17 cellular contexts compared by ENCODE assay signal in genomic region chr11:3816673-3817072, GRCh38. TPM values are rescaled to one million over a fixed set of nuclear protein-coding genes. Genes with fewer than 3 reads are reported as not detected.
DNase-seq lines count a peak whose midpoint lies in the region; ATAC-seq and TF ChIP-seq lines count a peak whose summit lies in the region.
"Had no signal": no experiment of that assay in that cellular context is flagged by ENCODE, and none has a peak within 500 bp of the region (broad histone marks: within the 10 kb centered on the region; RNA-seq: fewer than 3 reads in every experiment).

No MANE protein-coding gene starts in this region.

- ATAC-seq in left cardiac atrium (no peak), PC-3 (no peak; the same call in 1 of the 2 replicates), left lung (peak; percentile 59), GM18858 (IDR thresholded peaks at IDR 0.05; ENCODE audit: unreplicated experiment) (no peak), GM21526 (IDR thresholded peaks at IDR 0.05; ENCODE audit: low FRiP score, unreplicated experiment) (no peak)

- TF ChIP-seq POLR2A in thyroid gland (IDR thresholded peaks at IDR 0.05): no peak

- TF ChIP-seq CTCF in left ventricle myocardium inferior (IDR thresholded peaks at IDR 0.05; ENCODE audit: borderline replicate concordance): no peak
- no peak for TF ChIP-seq CTCF in PC-3 (conservative IDR thresholded peaks at IDR 0.05; ENCODE audit: low read depth, low read length)
- TF ChIP-seq CTCF in left lung (IDR thresholded peaks at IDR 0.05): no peak
- no peak for TF ChIP-seq CTCF in thyroid gland (IDR thresholded peaks at IDR 0.05)
- TF ChIP-seq CTCF in coronary artery (IDR thresholded peaks at IDR 0.05): no peak

- no peak overlapping the region for H3K9ac ChIP-seq in PC-3 (ENCODE audit: low read length)

- H3K4me2 ChIP-seq in PC-3 (ENCODE audit: low read length): no peak overlapping the region

- no peaks in the 10 kb centered on the region for H3K79me2 ChIP-seq in PC-3 (ENCODE audit: low read length)

- WGBS in thyroid gland, 2 donors: 54 to 75% methylated on average over 2 of the region's 2 CpGs

- H3K9me2 ChIP-seq in PC-3 (replicated peaks; ENCODE audit: low read length): no peaks in the 10 kb centered on the region

- no peaks in the 10 kb centered on the region for H3K27me3 ChIP-seq in left ventricle myocardium inferior (ENCODE audit: low read depth)
- H3K27me3 ChIP-seq in PC-3 (ENCODE audit: low read length): no peaks in the 10 kb centered on the region
- H3K27me3 ChIP-seq in left lung: no peaks in the 10 kb centered on the region
- H3K27me3 ChIP-seq in thyroid gland: no peaks in the 10 kb centered on the region

- no peaks in the 10 kb centered on the region for H4K20me1 ChIP-seq in PC-3 (ENCODE audit: low read length)

- BruUV-seq in PC-3 (replicated peaks; lab: Mats Ljungman, UMichigan): no TSS peak

- H3K36me3 ChIP-seq in left ventricle myocardium inferior: no peaks in the 10 kb centered on the region
- no peaks in the 10 kb centered on the region for H3K36me3 ChIP-seq in PC-3 (ENCODE audit: low read depth, low read length)
- H3K36me3 ChIP-seq in left lung: no peaks in the 10 kb centered on the region
- no peaks in the 10 kb centered on the region for H3K36me3 ChIP-seq in thyroid gland

- H3K9me3 ChIP-seq in left ventricle myocardium inferior (replicated peaks): no peaks in the 10 kb centered on the region
- H3K9me3 ChIP-seq in PC-3 (ENCODE audit: low read length): no peaks in the 10 kb centered on the region
- no peaks in the 10 kb centered on the region for H3K9me3 ChIP-seq in left lung
- no peaks in the 10 kb centered on the region for H3K9me3 ChIP-seq in thyroid gland

- no peaks in the 10 kb centered on the region for H3F3A ChIP-seq in PC-3 (ENCODE audit: low read length, unreplicated experiment)

- POLR2A ChIA-PET in PC-3 (lab: Charles Lee; ENCODE audit: unreplicated experiment): no interaction called here

- intact Hi-C loops in left ventricle myocardium inferior (cut with micrococcal nuclease): no loop called here
- intact Hi-C loops in left cardiac atrium (cut with DNase I): no loop called here
- intact Hi-C loops in PC-3 (cut with micrococcal nuclease): no loop called here
- intact Hi-C loops in left lung (cut with DNase I): no loop called here
- intact Hi-C loops in thyroid gland (cut with DNase I): no loop called here

- H3K27ac ChIP-seq in left ventricle myocardium inferior (replicated peaks) (peak overlapping the region; percentile 77), PC-3 (ENCODE audit: low read length) (no peak overlapping the region), left lung (no peak overlapping the region), thyroid gland (no peak overlapping the region), coronary artery (no peak overlapping the region)
- H3K27ac ChIP-seq: 22Rv1 had no signal

- DNase-seq in left ventricle myocardium inferior: no peak
- DNase-seq in left cardiac atrium: no peak
- peak; percentile 33 for DNase-seq in PC-3
- no peak for DNase-seq in left lung
- DNase-seq in thyroid gland: peak; percentile 41 to 54
- DNase-seq in coronary artery (ENCODE audit: low spot score): no peak
- DNase-seq: AML-193; CD4-positive, CD25-positive, alpha-beta regulatory T cell; H7; NCI-H1092 treated with DMSO at 0.1 percent for 48 hours; NCI-H146; NCI-H2029 treated with DMSO at 0.1 percent for 48 hours; NCI-H446 treated with DMSO at 0.1 percent for 48 hours; NCI-H69 had no signal

- H3K4me1 ChIP-seq in left ventricle myocardium inferior (peaks cover 30% of the 10 kb centered on the region), PC-3 (ENCODE audit: insufficient read depth, low read length) (no peaks in the 10 kb centered on the region), left lung (peaks cover 0 to 4% of the 10 kb centered on the region in 2 donors), thyroid gland (peaks cover 7 to 10% of the 10 kb centered on the region in 2 donors)

- H2AFZ ChIP-seq in PC-3 (ENCODE audit: low read length): no peak overlapping the region

- H3K4me3 ChIP-seq in left ventricle myocardium inferior: no peak overlapping the region
- H3K4me3 ChIP-seq in PC-3 (ENCODE audit: low read length): no peak overlapping the region
- H3K4me3 ChIP-seq in left lung: no peak overlapping the region
- no peak overlapping the region for H3K4me3 ChIP-seq in thyroid gland (replicated peaks in 1 of 3)
- no peak overlapping the region for H3K4me3 ChIP-seq in coronary artery

- CTCF ChIA-PET in PC-3 (lab: Charles Lee): no interaction called here

RNA-seq across cellular contexts. Expression of gene PGAP2, which starts 8.3 kb away (rescaled TPM):
- total RNA-seq in left ventricle myocardium inferior: 27.8 TPM
- 10 to 100 TPM; 10.9 to 15.3 TPM for total RNA-seq in left cardiac atrium
- total RNA-seq in PC-3 (2014; rRNA removed): 21.7 and 25.9 TPM in 2 replicates
- total RNA-seq in left lung: 10 to 100 TPM; 19.5 to 26.5 TPM
- total RNA-seq in thyroid gland: 10 to 100 TPM; 24.6 to 36.5 (median 30.5) TPM

RNA-seq across cellular contexts. Expression of gene NUP98, which starts 19.3 kb away (rescaled TPM):
- 37.3 TPM for total RNA-seq in left ventricle myocardium inferior
- total RNA-seq in left cardiac atrium: 10 to 100 TPM; 38.0 to 59.7 TPM
- total RNA-seq in PC-3 (2014; rRNA removed): 128 and 136 TPM in 2 replicates
- total RNA-seq in left lung: 10 to 100 TPM; 59.9 to 66.8 TPM
- total RNA-seq in thyroid gland: 100 to 1,000 TPM; 117 to 188 (median 160) TPM

RNA-seq across cellular contexts. Expression of gene RHOG, which starts 24.1 kb away (rescaled TPM):
- total RNA-seq in left ventricle myocardium inferior: 23.1 TPM
- total RNA-seq in left cardiac atrium: 10 to 100 TPM; 31.1 to 33.3 TPM
- total RNA-seq in PC-3 (2014; rRNA removed): 31.2 and 33.5 TPM in 2 replicates
- 100 to 1,000 TPM in 1 of 2 donors, 10 to 100 TPM in 1; 57.1 to 109 TPM for total RNA-seq in left lung
- total RNA-seq in thyroid gland: 10 to 100 TPM; 17.3 to 39.0 (median 27.8) TPM

RNA-seq across cellular contexts. Expression of gene STIM1, which starts 38.8 kb away (rescaled TPM):
- total RNA-seq in left ventricle myocardium inferior (32.0 TPM), left cardiac atrium (10 to 100 TPM; 21.4 to 25.8 TPM), PC-3 (2014; rRNA removed) (22.8 and 31.9 TPM in 2 replicates), left lung (10 to 100 TPM; 50.9 to 52.9 TPM), thyroid gland (10 to 100 TPM; 54.3 to 89.2 (median 71.0) TPM)

Comparison
In these comparisons a context has a peak if more than half of its experiments do, and no peak if none do; other contexts are left out.
1. DNase-seq: peak in PC-3 (single experiment) and thyroid gland (2 of 2); none in left ventricle myocardium inferior (single experiment), left cardiac atrium (single experiment), left lung (0 of 2) and coronary artery (single experiment).